1 cellular context compared by ENCODE assay signal in the genomic region with DNA sequence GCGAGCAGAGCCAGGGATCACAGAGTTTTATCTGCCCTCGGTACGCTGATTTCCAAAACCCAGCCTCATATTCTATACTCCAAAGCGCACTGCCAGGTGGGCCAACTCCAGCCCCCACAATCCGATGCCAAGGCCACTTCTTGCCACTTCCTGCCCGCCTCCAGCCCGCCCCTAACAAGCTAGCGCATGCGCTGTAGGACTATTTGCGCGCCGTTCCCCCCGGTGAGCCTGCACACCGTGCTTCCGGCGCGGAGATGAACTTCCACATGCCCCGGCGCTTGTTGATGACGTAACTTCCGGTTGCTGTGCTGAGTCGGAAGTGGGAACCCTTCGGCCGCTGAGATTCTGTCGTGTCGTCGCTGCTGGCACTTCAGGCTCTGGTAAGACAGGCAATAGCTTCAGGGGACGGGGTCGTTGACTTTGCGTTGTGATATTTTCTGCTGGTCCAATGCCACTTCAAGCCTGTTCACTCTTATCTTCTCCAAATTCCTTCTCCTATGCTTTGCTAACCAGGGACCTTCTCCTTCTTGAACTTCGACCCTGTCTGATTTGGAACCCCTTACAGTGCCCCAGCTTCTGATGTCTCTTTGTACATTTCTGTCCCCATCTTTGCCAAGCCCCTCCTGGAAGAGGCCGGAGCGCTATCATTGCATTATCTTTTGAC.
TF ChIP-seq lines count a peak whose summit lies in the region.

A gene with protein sequence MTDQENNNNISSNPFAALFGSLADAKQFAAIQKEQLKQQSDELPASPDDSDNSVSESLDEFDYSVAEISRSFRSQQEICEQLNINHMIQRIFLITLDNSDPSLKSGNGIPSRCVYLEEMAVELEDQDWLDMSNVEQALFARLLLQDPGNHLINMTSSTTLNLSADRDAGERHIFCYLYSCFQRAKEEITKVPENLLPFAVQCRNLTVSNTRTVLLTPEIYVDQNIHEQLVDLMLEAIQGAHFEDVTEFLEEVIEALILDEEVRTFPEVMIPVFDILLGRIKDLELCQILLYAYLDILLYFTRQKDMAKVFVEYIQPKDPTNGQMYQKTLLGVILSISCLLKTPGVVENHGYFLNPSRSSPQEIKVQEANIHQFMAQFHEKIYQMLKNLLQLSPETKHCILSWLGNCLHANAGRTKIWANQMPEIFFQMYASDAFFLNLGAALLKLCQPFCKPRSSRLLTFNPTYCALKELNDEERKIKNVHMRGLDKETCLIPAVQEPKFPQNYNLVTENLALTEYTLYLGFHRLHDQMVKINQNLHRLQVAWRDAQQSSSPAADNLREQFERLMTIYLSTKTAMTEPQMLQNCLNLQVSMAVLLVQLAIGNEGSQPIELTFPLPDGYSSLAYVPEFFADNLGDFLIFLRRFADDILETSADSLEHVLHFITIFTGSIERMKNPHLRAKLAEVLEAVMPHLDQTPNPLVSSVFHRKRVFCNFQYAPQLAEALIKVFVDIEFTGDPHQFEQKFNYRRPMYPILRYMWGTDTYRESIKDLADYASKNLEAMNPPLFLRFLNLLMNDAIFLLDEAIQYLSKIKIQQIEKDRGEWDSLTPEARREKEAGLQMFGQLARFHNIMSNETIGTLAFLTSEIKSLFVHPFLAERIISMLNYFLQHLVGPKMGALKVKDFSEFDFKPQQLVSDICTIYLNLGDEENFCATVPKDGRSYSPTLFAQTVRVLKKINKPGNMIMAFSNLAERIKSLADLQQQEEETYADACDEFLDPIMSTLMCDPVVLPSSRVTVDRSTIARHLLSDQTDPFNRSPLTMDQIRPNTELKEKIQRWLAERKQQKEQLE (plus strand): TSS at position 306 of the 664 bp plus-strand sequence. CDS start 5,481 bp downstream, outside the sequence.

TF ChIP-seq in HEK293, 187 proteins besides CTCF, POLR2A, EP300 and RAD21 (continued from another document and continues in another):
- TF ChIP-seq, protein P1, sequence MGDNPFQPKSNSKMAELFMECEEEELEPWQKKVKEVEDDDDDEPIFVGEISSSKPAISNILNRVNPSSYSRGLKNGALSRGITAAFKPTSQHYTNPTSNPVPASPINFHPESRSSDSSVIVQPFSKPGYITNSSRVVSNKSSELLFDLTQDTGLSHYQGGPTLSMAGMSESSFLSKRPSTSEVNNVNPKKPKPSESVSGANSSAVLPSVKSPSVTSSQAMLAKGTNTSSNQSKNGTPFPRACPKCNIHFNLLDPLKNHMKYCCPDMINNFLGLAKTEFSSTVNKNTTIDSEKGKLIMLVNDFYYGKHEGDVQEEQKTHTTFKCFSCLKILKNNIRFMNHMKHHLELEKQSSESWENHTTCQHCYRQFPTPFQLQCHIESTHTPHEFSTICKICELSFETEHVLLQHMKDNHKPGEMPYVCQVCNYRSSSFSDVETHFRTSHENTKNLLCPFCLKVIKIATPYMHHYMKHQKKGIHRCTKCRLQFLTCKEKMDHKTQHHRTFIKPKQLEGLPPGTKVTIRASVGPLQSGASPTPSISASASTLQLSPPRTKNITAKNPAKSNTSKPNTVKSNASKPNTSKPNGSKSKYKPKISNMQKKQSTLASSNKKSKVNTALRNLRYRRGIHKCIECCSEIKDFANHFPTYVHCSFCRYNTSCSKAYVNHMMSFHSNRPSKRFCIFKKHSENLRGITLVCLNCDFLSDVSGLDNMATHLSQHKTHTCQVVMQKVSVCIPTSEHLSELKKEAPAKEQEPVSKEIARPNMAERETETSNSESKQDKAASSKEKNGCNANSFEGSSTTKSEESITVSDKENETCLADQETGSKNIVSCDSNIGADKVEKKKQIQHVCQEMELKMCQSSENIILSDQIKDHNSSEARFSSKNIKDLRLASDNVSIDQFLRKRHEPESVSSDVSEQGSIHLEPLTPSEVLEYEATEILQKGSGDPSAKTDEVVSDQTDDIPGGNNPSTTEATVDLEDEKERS (tag by site-specific recombination; IDR thresholded peaks at IDR 0.05): no peak
- TF ChIP-seq ZNF596 (tag by site-specific recombination; IDR thresholded peaks at IDR 0.05): no peak
- no peak for TF ChIP-seq ZNF155 (tag by site-specific recombination; IDR thresholded peaks at IDR 0.05)
- TF ChIP-seq KLF9 (tag by site-specific recombination; IDR thresholded peaks at IDR 0.05; ENCODE audit: low read depth): no peak
- TF ChIP-seq ZNF561 (tag by site-specific recombination; IDR thresholded peaks at IDR 0.05; ENCODE audit: borderline replicate concordance): peak; percentile 70; the same call in 1 of the 2 replicates
- TF ChIP-seq ZNF341 (tag by site-specific recombination; IDR thresholded peaks at IDR 0.05; ENCODE audit: low read depth): no peak
- no peak for TF ChIP-seq GLI4 (tag by site-specific recombination; IDR thresholded peaks at IDR 0.05)
- no peak for TF ChIP-seq ZNF114 (tag by site-specific recombination; IDR thresholded peaks at IDR 0.05)
- peak; percentile 88 for TF ChIP-seq ZBTB21 (tag by site-specific recombination; IDR thresholded peaks at IDR 0.05)
- no peak for TF ChIP-seq ZNF544 (tag by site-specific recombination; IDR thresholded peaks at IDR 0.05)
- TF ChIP-seq ZNF133 (tag by site-specific recombination; IDR thresholded peaks at IDR 0.05): no peak
- TF ChIP-seq, protein P2, sequence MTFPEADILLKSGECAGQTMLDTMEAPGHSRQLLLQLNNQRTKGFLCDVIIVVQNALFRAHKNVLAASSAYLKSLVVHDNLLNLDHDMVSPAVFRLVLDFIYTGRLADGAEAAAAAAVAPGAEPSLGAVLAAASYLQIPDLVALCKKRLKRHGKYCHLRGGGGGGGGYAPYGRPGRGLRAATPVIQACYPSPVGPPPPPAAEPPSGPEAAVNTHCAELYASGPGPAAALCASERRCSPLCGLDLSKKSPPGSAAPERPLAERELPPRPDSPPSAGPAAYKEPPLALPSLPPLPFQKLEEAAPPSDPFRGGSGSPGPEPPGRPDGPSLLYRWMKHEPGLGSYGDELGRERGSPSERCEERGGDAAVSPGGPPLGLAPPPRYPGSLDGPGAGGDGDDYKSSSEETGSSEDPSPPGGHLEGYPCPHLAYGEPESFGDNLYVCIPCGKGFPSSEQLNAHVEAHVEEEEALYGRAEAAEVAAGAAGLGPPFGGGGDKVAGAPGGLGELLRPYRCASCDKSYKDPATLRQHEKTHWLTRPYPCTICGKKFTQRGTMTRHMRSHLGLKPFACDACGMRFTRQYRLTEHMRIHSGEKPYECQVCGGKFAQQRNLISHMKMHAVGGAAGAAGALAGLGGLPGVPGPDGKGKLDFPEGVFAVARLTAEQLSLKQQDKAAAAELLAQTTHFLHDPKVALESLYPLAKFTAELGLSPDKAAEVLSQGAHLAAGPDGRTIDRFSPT (tag by site-specific recombination; IDR thresholded peaks at IDR 0.05): peak; percentile 83
- no peak for TF ChIP-seq ZNF10 (tag by site-specific recombination; IDR thresholded peaks at IDR 0.05)
- no peak for TF ChIP-seq ZNF433 (tag by site-specific recombination; IDR thresholded peaks at IDR 0.05; ENCODE audit: low read depth)
- TF ChIP-seq, protein P3, sequence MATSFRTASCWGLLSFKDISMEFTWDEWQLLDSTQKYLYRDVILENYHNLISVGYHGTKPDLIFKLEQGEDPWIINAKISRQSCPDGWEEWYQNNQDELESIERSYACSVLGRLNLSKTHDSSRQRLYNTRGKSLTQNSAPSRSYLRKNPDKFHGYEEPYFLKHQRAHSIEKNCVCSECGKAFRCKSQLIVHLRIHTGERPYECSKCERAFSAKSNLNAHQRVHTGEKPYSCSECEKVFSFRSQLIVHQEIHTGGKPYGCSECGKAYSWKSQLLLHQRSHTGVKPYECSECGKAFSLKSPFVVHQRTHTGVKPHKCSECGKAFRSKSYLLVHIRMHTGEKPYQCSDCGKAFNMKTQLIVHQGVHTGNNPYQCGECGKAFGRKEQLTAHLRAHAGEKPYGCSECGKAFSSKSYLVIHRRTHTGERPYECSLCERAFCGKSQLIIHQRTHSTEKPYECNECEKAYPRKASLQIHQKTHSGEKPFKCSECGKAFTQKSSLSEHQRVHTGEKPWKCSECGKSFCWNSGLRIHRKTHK (tag by site-specific recombination; IDR thresholded peaks at IDR 0.05): no peak
- TF ChIP-seq ZNF670 (tag by site-specific recombination; IDR thresholded peaks at IDR 0.05; ENCODE audit: low read depth): no peak
- no peak for TF ChIP-seq RBAK (tag by site-specific recombination; IDR thresholded peaks at IDR 0.05)
- TF ChIP-seq ZNF521 (tag by site-specific recombination; IDR thresholded peaks at IDR 0.05): no peak
- no peak for TF ChIP-seq ZNF514 (tag by site-specific recombination; IDR thresholded peaks at IDR 0.05)
- no peak for TF ChIP-seq ZNF202 (tag by site-specific recombination; IDR thresholded peaks at IDR 0.05; ENCODE audit: borderline replicate concordance)
- TF ChIP-seq KLF7 (tag by site-specific recombination; IDR thresholded peaks at IDR 0.05; ENCODE audit: borderline replicate concordance): no peak
- TF ChIP-seq OSR2 (tag by site-specific recombination; IDR thresholded peaks at IDR 0.05): no peak
- no peak for TF ChIP-seq ZNF48 (tag by site-specific recombination; IDR thresholded peaks at IDR 0.05)
- no peak for TF ChIP-seq GLI2 (tag by site-specific recombination; IDR thresholded peaks at IDR 0.05; ENCODE audit: borderline replicate concordance, low read depth)
- TF ChIP-seq TCF7L2 (IDR thresholded peaks at IDR 0.05; ENCODE audit: borderline replicate concordance, low read depth, low read length): no peak
- TF ChIP-seq ZNF623 (tag by site-specific recombination; IDR thresholded peaks at IDR 0.05): no peak
- no peak for TF ChIP-seq ZNF785 (tag by site-specific recombination; IDR thresholded peaks at IDR 0.05)
- TF ChIP-seq, protein P4, sequence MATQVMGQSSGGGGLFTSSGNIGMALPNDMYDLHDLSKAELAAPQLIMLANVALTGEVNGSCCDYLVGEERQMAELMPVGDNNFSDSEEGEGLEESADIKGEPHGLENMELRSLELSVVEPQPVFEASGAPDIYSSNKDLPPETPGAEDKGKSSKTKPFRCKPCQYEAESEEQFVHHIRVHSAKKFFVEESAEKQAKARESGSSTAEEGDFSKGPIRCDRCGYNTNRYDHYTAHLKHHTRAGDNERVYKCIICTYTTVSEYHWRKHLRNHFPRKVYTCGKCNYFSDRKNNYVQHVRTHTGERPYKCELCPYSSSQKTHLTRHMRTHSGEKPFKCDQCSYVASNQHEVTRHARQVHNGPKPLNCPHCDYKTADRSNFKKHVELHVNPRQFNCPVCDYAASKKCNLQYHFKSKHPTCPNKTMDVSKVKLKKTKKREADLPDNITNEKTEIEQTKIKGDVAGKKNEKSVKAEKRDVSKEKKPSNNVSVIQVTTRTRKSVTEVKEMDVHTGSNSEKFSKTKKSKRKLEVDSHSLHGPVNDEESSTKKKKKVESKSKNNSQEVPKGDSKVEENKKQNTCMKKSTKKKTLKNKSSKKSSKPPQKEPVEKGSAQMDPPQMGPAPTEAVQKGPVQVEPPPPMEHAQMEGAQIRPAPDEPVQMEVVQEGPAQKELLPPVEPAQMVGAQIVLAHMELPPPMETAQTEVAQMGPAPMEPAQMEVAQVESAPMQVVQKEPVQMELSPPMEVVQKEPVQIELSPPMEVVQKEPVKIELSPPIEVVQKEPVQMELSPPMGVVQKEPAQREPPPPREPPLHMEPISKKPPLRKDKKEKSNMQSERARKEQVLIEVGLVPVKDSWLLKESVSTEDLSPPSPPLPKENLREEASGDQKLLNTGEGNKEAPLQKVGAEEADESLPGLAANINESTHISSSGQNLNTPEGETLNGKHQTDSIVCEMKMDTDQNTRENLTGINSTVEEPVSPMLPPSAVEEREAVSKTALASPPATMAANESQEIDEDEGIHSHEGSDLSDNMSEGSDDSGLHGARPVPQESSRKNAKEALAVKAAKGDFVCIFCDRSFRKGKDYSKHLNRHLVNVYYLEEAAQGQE (tag by site-specific recombination; IDR thresholded peaks at IDR 0.05): no peak
- TF ChIP-seq, protein P5, sequence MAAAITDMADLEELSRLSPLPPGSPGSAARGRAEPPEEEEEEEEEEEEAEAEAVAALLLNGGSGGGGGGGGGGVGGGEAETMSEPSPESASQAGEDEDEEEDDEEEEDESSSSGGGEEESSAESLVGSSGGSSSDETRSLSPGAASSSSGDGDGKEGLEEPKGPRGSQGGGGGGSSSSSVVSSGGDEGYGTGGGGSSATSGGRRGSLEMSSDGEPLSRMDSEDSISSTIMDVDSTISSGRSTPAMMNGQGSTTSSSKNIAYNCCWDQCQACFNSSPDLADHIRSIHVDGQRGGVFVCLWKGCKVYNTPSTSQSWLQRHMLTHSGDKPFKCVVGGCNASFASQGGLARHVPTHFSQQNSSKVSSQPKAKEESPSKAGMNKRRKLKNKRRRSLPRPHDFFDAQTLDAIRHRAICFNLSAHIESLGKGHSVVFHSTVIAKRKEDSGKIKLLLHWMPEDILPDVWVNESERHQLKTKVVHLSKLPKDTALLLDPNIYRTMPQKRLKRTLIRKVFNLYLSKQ (tag by site-specific recombination; IDR thresholded peaks at IDR 0.05; ENCODE audit: borderline replicate concordance): no peak
- TF ChIP-seq ZNF223 (tag by site-specific recombination; IDR thresholded peaks at IDR 0.05): no peak
- TF ChIP-seq, protein P6, sequence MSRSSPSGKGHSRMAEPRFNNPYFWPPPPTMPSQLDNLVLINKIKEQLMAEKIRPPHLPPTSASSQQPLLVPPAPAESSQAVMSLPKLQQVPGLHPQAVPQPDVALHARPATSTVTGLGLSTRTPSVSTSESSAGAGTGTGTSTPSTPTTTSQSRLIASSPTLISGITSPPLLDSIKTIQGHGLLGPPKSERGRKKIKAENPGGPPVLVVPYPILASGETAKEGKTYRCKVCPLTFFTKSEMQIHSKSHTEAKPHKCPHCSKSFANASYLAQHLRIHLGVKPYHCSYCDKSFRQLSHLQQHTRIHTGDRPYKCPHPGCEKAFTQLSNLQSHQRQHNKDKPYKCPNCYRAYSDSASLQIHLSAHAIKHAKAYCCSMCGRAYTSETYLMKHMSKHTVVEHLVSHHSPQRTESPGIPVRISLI (tag by site-specific recombination; IDR thresholded peaks at IDR 0.05): no peak
- no peak for TF ChIP-seq FEZF1 (tag by site-specific recombination; IDR thresholded peaks at IDR 0.05)
- no peak for TF ChIP-seq ZNF16 (tag by site-specific recombination; IDR thresholded peaks at IDR 0.05; ENCODE audit: low read depth)
- TF ChIP-seq ZNF701 (tag by site-specific recombination; IDR thresholded peaks at IDR 0.05): no peak
- no peak for TF ChIP-seq HOXC10 (CRISPR knock-in tag; IDR thresholded peaks at IDR 0.05)
- no peak for TF ChIP-seq ZNF248 (tag by site-specific recombination; IDR thresholded peaks at IDR 0.05)
- no peak for TF ChIP-seq ZNF558 (tag by site-specific recombination; IDR thresholded peaks at IDR 0.05)
- TF ChIP-seq ZNF214 (tag by site-specific recombination; IDR thresholded peaks at IDR 0.05; ENCODE audit: borderline replicate concordance): no peak
- TF ChIP-seq, protein P7, sequence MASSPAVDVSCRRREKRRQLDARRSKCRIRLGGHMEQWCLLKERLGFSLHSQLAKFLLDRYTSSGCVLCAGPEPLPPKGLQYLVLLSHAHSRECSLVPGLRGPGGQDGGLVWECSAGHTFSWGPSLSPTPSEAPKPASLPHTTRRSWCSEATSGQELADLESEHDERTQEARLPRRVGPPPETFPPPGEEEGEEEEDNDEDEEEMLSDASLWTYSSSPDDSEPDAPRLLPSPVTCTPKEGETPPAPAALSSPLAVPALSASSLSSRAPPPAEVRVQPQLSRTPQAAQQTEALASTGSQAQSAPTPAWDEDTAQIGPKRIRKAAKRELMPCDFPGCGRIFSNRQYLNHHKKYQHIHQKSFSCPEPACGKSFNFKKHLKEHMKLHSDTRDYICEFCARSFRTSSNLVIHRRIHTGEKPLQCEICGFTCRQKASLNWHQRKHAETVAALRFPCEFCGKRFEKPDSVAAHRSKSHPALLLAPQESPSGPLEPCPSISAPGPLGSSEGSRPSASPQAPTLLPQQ (tag by site-specific recombination; IDR thresholded peaks at IDR 0.05): peak; percentile 48; the same call in 1 of the 2 replicates
